9 cellular contexts compared by ENCODE assay signal in the genomic region with DNA sequence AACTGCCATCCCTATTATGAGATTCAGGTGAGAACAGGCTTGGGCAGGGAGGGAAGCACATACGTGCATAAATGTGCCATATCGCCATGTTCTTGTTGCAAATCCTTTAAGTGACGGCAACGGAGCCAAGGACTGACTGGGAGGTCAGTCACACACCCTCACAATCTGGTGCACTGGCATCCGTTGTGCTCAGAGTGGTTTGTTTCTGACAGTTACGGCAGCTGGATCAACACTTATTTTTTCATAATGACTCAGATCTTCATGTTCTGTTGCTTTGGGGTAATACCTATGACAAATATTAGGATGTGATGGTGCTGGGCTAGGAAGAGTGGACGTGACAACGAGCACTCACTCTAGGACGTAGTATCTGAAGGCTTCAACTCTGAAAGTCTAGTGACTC. TPM values are rescaled to one million over a fixed set of nuclear protein-coding genes. Genes with fewer than 3 reads are reported as not detected.
DNase-seq lines count a peak whose midpoint lies in the region; ATAC-seq lines count a peak whose summit lies in the region.
"Had no signal": no experiment of that assay in that cellular context is flagged by ENCODE, and none has a peak within 500 bp of the region (broad histone marks: within the 10 kb centered on the region; RNA-seq: fewer than 3 reads in every experiment).

No MANE protein-coding gene starts in this region.

- WGBS in mesendoderm (ENCODE audit: extremely low coverage, insufficient coverage, low lambda C conversion rate) = no CpG with 5 or more reads among the region's 9 CpGs

- peak overlapping the region; percentile 22 to 99 (median 60) for H3K27ac Mint-ChIP-seq in immature natural killer cell

- H3K9ac ChIP-seq in mesendoderm (ENCODE audit: low read length) = no peak overlapping the region

- H3K27me3 ChIP-seq in mesendoderm (ENCODE audit: insufficient read depth, low read length, poor library complexity) = no peaks in the 10 kb centered on the region

- H3K9me3 Mint-ChIP-seq in immature natural killer cell = no peaks in the 10 kb centered on the region

- H3K56ac ChIP-seq in mesendoderm (ENCODE audit: low read length) = no peak overlapping the region

- H3K4me1 ChIP-seq in mesendoderm (ENCODE audit: control insufficient read depth, low read depth, low read length) = no peaks in the 10 kb centered on the region

- no peak overlapping the region for H3K23ac ChIP-seq in mesendoderm (ENCODE audit: low read length)

- no peak overlapping the region for H2AK5ac ChIP-seq in mesendoderm (ENCODE audit: low read length)

- no peaks in the 10 kb centered on the region for H3K79me1 ChIP-seq in mesendoderm (ENCODE audit: low read length)

- no peak overlapping the region for H2BK15ac ChIP-seq in mesendoderm (replicated peaks; ENCODE audit: low read depth)

- H3K4ac ChIP-seq in mesendoderm (ENCODE audit: low read depth, low read length) = no peak overlapping the region

- no peak overlapping the region for H2BK120ac ChIP-seq in mesendoderm (ENCODE audit: low read depth, low read length)

- no peaks in the 10 kb centered on the region for H3K36me3 ChIP-seq in mesendoderm (ENCODE audit: control insufficient read depth, insufficient read depth, low read length)

- peak; percentile 94 for ATAC-seq in GM18517 (IDR thresholded peaks at IDR 0.05; ENCODE audit: unreplicated experiment)
- peak; percentile 93 for ATAC-seq in GM21515 (IDR thresholded peaks at IDR 0.05; ENCODE audit: unreplicated experiment)
- ATAC-seq in HG03565 (IDR thresholded peaks at IDR 0.05; ENCODE audit: unreplicated experiment) = peak; percentile 90
- ATAC-seq in left lobe of liver = no peak

- H4K8ac ChIP-seq in mesendoderm (ENCODE audit: low read depth, low read length) = no peak overlapping the region

- no peak overlapping the region for H3K27ac ChIP-seq in mesendoderm (ENCODE audit: low read depth, low read length)

- H3K36me3 Mint-ChIP-seq in immature natural killer cell = no peaks in the 10 kb centered on the region

- H3K4me1 Mint-ChIP-seq in immature natural killer cell = peaks cover 13 to 46% of the 10 kb centered on the region in 2 donors

- no peak overlapping the region for H2BK5ac ChIP-seq in mesendoderm (ENCODE audit: low read length)

- DNase-seq in immature natural killer cell = peak in 1 of 3 donors; percentile 68
- no peak for DNase-seq in mesendoderm
- DNase-seq in left lobe of liver (ENCODE audit: low spot score) = no peak
- no peak for DNase-seq in T-helper 9 cell
- no peak for DNase-seq in GM03348 (ENCODE audit: low spot score)

- no peak overlapping the region for H3K4me2 ChIP-seq in mesendoderm (ENCODE audit: low read length)

- H3K18ac ChIP-seq in mesendoderm (ENCODE audit: low read length) = no peak overlapping the region

- H3K79me2 ChIP-seq in mesendoderm (ENCODE audit: control insufficient read depth, insufficient read depth, low read length) = no peaks in the 10 kb centered on the region

- H3K4me3 Mint-ChIP-seq in immature natural killer cell = peak overlapping the region in 3 of 5 donors; percentile 56 to 94 (median 61)

- H3K4me3 ChIP-seq in mesendoderm (ENCODE audit: low read length) = no peak overlapping the region
- H3K4me3 ChIP-seq: lung had no signal

- no peak overlapping the region for H4K5ac ChIP-seq in mesendoderm (ENCODE audit: low read length)

- peaks cover 0 to 11% (median 0%) of the 10 kb centered on the region in 3 donors for H3K27me3 Mint-ChIP-seq in immature natural killer cell (ENCODE audit: low read depth in 3 of 3)

RNA-seq across cellular contexts. Expression of gene PREP, which starts 56.2 kb away (rescaled TPM):
- polyA plus RNA-seq in immature natural killer cell = 10 to 100 TPM; 28.1 to 58.3 (median 52.1) TPM
- 74.9 TPM for polyA plus RNA-seq in mesendoderm (2013, experiment 1 of 2)
- polyA plus RNA-seq in mesendoderm (2013, experiment 2 of 2) = 72.8 TPM
- total RNA-seq in left lobe of liver = 14.0 TPM
